1 cellular context compared by ENCODE assay signal in genomic region chr15:68401496-68402431, GRCh38.
TF ChIP-seq lines count a peak whose summit lies in the region.

No MANE protein-coding gene starts in this region.

TF ChIP-seq in HEK293T, 16 proteins besides CTCF, POLR2A, EP300 and RAD21:
- TF ChIP-seq NFRKB (IDR thresholded peaks at IDR 0.05): no peak
- no peak for TF ChIP-seq FOXA1 (IDR thresholded peaks at IDR 0.05)
- TF ChIP-seq BHLHE40 (IDR thresholded peaks at IDR 0.05; ENCODE audit: borderline replicate concordance): no peak
- TF ChIP-seq SP1 (IDR thresholded peaks at IDR 0.05): no peak
- no peak for TF ChIP-seq CTBP1 (IDR thresholded peaks at IDR 0.05; ENCODE audit: borderline replicate concordance)
- no peak for TF ChIP-seq PKNOX1 (IDR thresholded peaks at IDR 0.05)
TF ChIP-seq in HEK293T: peak in this region for 0.
